1 cellular context compared by ENCODE assay signal in the genomic region with DNA sequence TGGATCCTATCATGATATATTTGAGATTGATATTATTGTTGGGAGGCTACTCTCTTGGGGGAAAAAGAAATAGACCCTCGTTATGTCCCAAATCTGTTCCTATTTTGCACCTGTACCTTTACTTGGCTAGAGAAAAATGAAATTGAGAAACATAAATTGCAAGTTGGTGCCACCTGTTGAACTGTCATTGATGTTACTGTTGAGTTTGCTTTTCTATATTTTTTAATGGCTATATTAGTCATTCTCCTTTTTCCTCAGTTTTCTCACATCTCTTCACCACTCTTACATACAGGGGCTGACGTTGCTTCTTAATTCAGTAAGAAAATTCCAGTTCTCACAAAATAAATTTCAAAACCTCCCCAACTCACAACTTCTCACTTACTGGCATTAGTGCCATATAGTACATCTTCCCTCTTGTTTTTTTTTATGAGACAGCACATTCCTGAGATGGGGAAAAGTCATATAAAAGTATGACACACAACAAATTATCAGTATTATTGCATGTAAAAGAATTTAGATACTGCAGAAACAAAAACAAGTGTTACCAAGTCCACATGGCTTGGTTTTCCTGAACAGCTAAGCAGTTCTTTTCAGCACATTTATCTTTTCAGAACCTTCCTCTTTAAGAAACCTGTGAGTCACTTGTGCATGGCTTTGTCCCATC.
TF ChIP-seq lines count a peak whose summit lies in the region.

No MANE protein-coding gene starts in this region.

TF ChIP-seq in liver, 16 proteins besides CTCF, POLR2A, EP300 and RAD21 (continued from another document):
- TF ChIP-seq REST (IDR thresholded peaks at IDR 0.05) (no peak), HNF4G (IDR thresholded peaks at IDR 0.05) (no peak), SP1 (IDR thresholded peaks at IDR 0.05) (no peak), FOXA1 (IDR thresholded peaks at IDR 0.05) (no peak), FOXA2 (IDR thresholded peaks at IDR 0.05) (no peak), TAF1 (conservative IDR thresholded peaks at IDR 0.05) (no peak), RXRA (IDR thresholded peaks at IDR 0.05) (no peak), GABPA (IDR thresholded peaks at IDR 0.05 in 1 of 2, conservative IDR thresholded peaks at IDR 0.05 in 1 of 2) (no peak)
- TF ChIP-seq, protein P1, sequence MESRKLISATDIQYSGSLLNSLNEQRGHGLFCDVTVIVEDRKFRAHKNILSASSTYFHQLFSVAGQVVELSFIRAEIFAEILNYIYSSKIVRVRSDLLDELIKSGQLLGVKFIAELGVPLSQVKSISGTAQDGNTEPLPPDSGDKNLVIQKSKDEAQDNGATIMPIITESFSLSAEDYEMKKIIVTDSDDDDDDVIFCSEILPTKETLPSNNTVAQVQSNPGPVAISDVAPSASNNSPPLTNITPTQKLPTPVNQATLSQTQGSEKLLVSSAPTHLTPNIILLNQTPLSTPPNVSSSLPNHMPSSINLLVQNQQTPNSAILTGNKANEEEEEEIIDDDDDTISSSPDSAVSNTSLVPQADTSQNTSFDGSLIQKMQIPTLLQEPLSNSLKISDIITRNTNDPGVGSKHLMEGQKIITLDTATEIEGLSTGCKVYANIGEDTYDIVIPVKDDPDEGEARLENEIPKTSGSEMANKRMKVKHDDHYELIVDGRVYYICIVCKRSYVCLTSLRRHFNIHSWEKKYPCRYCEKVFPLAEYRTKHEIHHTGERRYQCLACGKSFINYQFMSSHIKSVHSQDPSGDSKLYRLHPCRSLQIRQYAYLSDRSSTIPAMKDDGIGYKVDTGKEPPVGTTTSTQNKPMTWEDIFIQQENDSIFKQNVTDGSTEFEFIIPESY (IDR thresholded peaks at IDR 0.05) = no peak
- TF ChIP-seq, protein P2, sequence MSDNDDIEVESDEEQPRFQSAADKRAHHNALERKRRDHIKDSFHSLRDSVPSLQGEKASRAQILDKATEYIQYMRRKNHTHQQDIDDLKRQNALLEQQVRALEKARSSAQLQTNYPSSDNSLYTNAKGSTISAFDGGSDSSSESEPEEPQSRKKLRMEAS (IDR thresholded peaks at IDR 0.05) = no peak
- TF ChIP-seq, protein P3, sequence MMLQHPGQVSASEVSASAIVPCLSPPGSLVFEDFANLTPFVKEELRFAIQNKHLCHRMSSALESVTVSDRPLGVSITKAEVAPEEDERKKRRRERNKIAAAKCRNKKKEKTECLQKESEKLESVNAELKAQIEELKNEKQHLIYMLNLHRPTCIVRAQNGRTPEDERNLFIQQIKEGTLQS (IDR thresholded peaks at IDR 0.05) = no peak
